Comparison of ENCODE assay signal across 35 cellular contexts in genomic region chr2:96135621-96136020, GRCh38. TPM values are rescaled to one million over a fixed set of nuclear protein-coding genes. Genes with fewer than 3 reads are reported as not detected.
"Had no signal": no experiment of that assay in that cellular context is flagged by ENCODE, and none has a peak within 500 bp of the region (broad histone marks: within the 10 kb centered on the region; RNA-seq: fewer than 3 reads in every experiment).

No MANE protein-coding gene starts in this region.

- H3K9me3 Mint-ChIP-seq: activated CD4-positive, alpha-beta memory T cell treated with anti-CD3 and anti-CD28 coated beads, Interleukin-2, amount 10 ng/mL, durations not matched to agents 7 days and 5 days; activated naive CD8-positive, alpha-beta T cell treated with anti-CD3 and anti-CD28 coated beads, Interleukin-2, amount 10 ng/mL, durations not matched to agents 7 days and 5 days; IgD-negative memory B cell had no signal

- H3K27me3 Mint-ChIP-seq: activated CD4-positive, alpha-beta memory T cell treated with anti-CD3 and anti-CD28 coated beads, Interleukin-2, amount 10 ng/mL, durations not matched to agents 7 days and 5 days; activated CD8-positive, alpha-beta memory T cell treated with anti-CD3 and anti-CD28 coated beads, Interleukin-2, amount 10 ng/mL, durations not matched to agents 7 days and 5 days; activated naive CD8-positive, alpha-beta T cell treated with anti-CD3 and anti-CD28 coated beads, Interleukin-2, amount 10 ng/mL, durations not matched to agents 7 days and 5 days; IgD-negative memory B cell had no signal

- H3K9me3 ChIP-seq: ascending aorta, MG63 had no signal

- H3K36me3 Mint-ChIP-seq: activated CD8-positive, alpha-beta memory T cell treated with anti-CD3 and anti-CD28 coated beads, Interleukin-2, amount 10 ng/mL, durations not matched to agents 7 days and 5 days; activated naive CD8-positive, alpha-beta T cell treated with anti-CD3 and anti-CD28 coated beads, Interleukin-2, amount 10 ng/mL, durations not matched to agents 7 days and 5 days; IgD-negative memory B cell had no signal

- H3K4me1 Mint-ChIP-seq: IgD-negative memory B cell had no signal

- H3K36me3 ChIP-seq: ascending aorta, cardiac muscle cell, MG63, WERI-Rb-1 had no signal

- H3K27ac ChIP-seq: ascending aorta, cardiac muscle cell, RWPE1, WERI-Rb-1 had no signal

- DNase-seq: activated CD4-positive, alpha-beta memory T cell treated with anti-CD3 and anti-CD28 coated beads, Interleukin-2, amount 10 ng/mL, durations not matched to agents 7 days and 5 days; activated CD4-positive, alpha-beta T cell treated with anti-CD3 and anti-CD28 coated beads for 1 hour; activated CD4-positive, alpha-beta T cell treated with anti-CD3 and anti-CD28 coated beads for 48 hours; activated CD4-positive, CD25-positive, alpha-beta regulatory T cell; activated CD8-positive, alpha-beta memory T cell treated with anti-CD3 and anti-CD28 coated beads for 24 hours; activated CD8-positive, alpha-beta memory T cell treated with anti-CD3 and anti-CD28 coated beads, Interleukin-2, amount 10 ng/mL, durations not matched to agents 7 days and 5 days; activated CD8-positive, alpha-beta memory T cell treated with anti-CD3 and anti-CD28 coated beads, Interleukin-2, amount 50 U/mL, for 48 hours; activated effector memory CD4-positive, alpha-beta T cell treated with Interleukin-2 at 50 U/mL for 16 hours; activated naive CD4-positive, alpha-beta T cell treated with anti-CD3 and anti-CD28 coated beads, Interleukin-2, amount 50 U/mL, for 16 hours; activated naive CD8-positive, alpha-beta T cell treated with anti-CD3 and anti-CD28 coated beads, Interleukin-2, amount 10 ng/mL, durations not matched to agents 7 days and 5 days; amygdala; Kasumi-1; KBM-7; MG63; NCI-H1048; NCI-H1436; NCI-H187; NCI-H2029 treated with DMSO at 0.1 percent for 48 hours; NCI-H2107; NCI-H2171; NCI-H510A; NCI-H526; NCI-H748 treated with DMSO at 0.1 percent for 48 hours; NK-92 treated with Interleukin-12 subunit alpha and Interleukin-12 subunit beta, amount 100 ng/mL, for 24 hours; PC-3; Right ventricle myocardium superior; SW 1271; T-helper 1 cell; T-helper 2 cell; T-helper 9 cell; WERI-Rb-1 had no signal

- H3K4me1 ChIP-seq: ascending aorta had no signal

- H3K4me3 Mint-ChIP-seq: activated CD4-positive, alpha-beta memory T cell treated with anti-CD3 and anti-CD28 coated beads, Interleukin-2, amount 10 ng/mL, durations not matched to agents 7 days and 5 days; activated CD8-positive, alpha-beta memory T cell treated with anti-CD3 and anti-CD28 coated beads, Interleukin-2, amount 10 ng/mL, durations not matched to agents 7 days and 5 days; activated naive CD8-positive, alpha-beta T cell treated with anti-CD3 and anti-CD28 coated beads, Interleukin-2, amount 10 ng/mL, durations not matched to agents 7 days and 5 days; IgD-negative memory B cell had no signal

- ATAC-seq: activated CD8-positive, alpha-beta memory T cell treated with anti-CD3 and anti-CD28 coated beads, Interleukin-2, amount 10 ng/mL, durations not matched to agents 7 days and 5 days; PC-3 had no signal

- H3K27me3 ChIP-seq: ascending aorta, MG63 had no signal

- H3K4me3 ChIP-seq: ascending aorta, cardiac muscle cell, MG63 had no signal

- H3K27ac Mint-ChIP-seq: activated CD4-positive, alpha-beta memory T cell treated with anti-CD3 and anti-CD28 coated beads, Interleukin-2, amount 10 ng/mL, durations not matched to agents 7 days and 5 days; activated CD8-positive, alpha-beta memory T cell treated with anti-CD3 and anti-CD28 coated beads, Interleukin-2, amount 10 ng/mL, durations not matched to agents 7 days and 5 days; activated naive CD8-positive, alpha-beta T cell treated with anti-CD3 and anti-CD28 coated beads, Interleukin-2, amount 10 ng/mL, durations not matched to agents 7 days and 5 days; IgD-negative memory B cell had no signal

RNA-seq across cellular contexts. Expression of gene ASTL, which starts 2.7 kb away (rescaled TPM):
- total RNA-seq: ascending aorta, cardiac muscle cell, PC-3, Right ventricle myocardium superior had no signal
- polyA plus RNA-seq: cardiac muscle cell, IgD-negative memory B cell had no signal

RNA-seq across cellular contexts. Expression of gene ADRA2B, which starts 19.2 kb away (rescaled TPM):
- total RNA-seq: PC-3 had no signal
- polyA plus RNA-seq: IgD-negative memory B cell had no signal
